9 cellular contexts compared by ENCODE assay signal in genomic region chr20:46027245-46027853, GRCh38. TPM values are rescaled to one million over a fixed set of nuclear protein-coding genes. Genes with fewer than 3 reads are reported as not detected.
DNase-seq lines count a peak whose midpoint lies in the region; ATAC-seq and TF ChIP-seq lines count a peak whose summit lies in the region.
"Had no signal": no experiment of that assay in that cellular context is flagged by ENCODE, and none has a peak within 500 bp of the region (broad histone marks: within the 10 kb centered on the region; RNA-seq: fewer than 3 reads in every experiment).

No MANE protein-coding gene starts in this region.

- H3K4me1 ChIP-seq in SJCRH30: no peaks in the 10 kb centered on the region

- H3K27ac ChIP-seq in SJCRH30: no peak overlapping the region

- ATAC-seq in GM18861 (IDR thresholded peaks at IDR 0.05; ENCODE audit: unreplicated experiment) (no peak), HG03175 (IDR thresholded peaks at IDR 0.05; ENCODE audit: unreplicated experiment) (no peak), HG03108 (IDR thresholded peaks at IDR 0.05; ENCODE audit: unreplicated experiment) (no peak)

- H3K4me3 ChIP-seq in SJCRH30 (no peak overlapping the region), fibroblast of the aortic adventitia (ENCODE audit: low read depth, low read length) (no peak overlapping the region)

- H3K27me3 ChIP-seq in SJCRH30: no peaks in the 10 kb centered on the region; the same call in 1 of the 2 replicates

- DNase-seq in A172 (ENCODE audit: low spot score) (peak; percentile 65), GM10266 (ENCODE audit: extremely low spot score) (peak; percentile 65), SJCRH30 (peak; percentile 85 to 91), fibroblast of the aortic adventitia (ENCODE audit: low read depth) (peak; percentile 72), HCEC 1CT (no peak)
- DNase-seq: activated CD8-positive, alpha-beta memory T cell treated with anti-CD3 and anti-CD28 coated beads for 24 hours had no signal

- TF ChIP-seq CTCF in GM10266 (IDR thresholded peaks at IDR 0.05; ENCODE audit: control insufficient read depth, insufficient read depth, low read depth, missing control alignments) (no peak), fibroblast of the aortic adventitia (IDR thresholded peaks at IDR 0.05; ENCODE audit: insufficient read depth, low read length) (no peak)

- no peaks in the 10 kb centered on the region for H3K9me3 ChIP-seq in SJCRH30 (replicated peaks)

- no peaks in the 10 kb centered on the region for H3K36me3 ChIP-seq in SJCRH30

RNA-seq across cellular contexts. Expression of gene SLC12A5, which starts 1.7 kb away (rescaled TPM):
- 0.90 and 3.4 TPM in 2 replicates for total RNA-seq in A172 (2014; rRNA removed; shearing (Covaris generic))
- total RNA-seq in SJCRH30 (2014; rRNA removed; shearing (Covaris generic)): 3.8 and 8.6 TPM in 2 replicates
- total RNA-seq in fibroblast of the aortic adventitia (ENCODE audit: low replicate concordance): not detected in 2 replicates

RNA-seq across cellular contexts. Expression of gene MMP9, which starts 18.6 kb away (rescaled TPM):
- 0.26 and 0.71 TPM in 2 replicates for total RNA-seq in A172 (2014; rRNA removed; shearing (Covaris generic))
- 0.06 TPM in 1 of 2 replicates, not detected in the other for total RNA-seq in SJCRH30 (2014; rRNA removed; shearing (Covaris generic))
- not detected in 2 replicates for total RNA-seq in fibroblast of the aortic adventitia (ENCODE audit: low replicate concordance)

RNA-seq across cellular contexts. Expression of gene ZNF335, which starts 55.3 kb away (rescaled TPM):
- 11.3 and 11.5 TPM in 2 replicates for total RNA-seq in A172 (2014; rRNA removed; shearing (Covaris generic))
- 12.5 and 14.2 TPM in 2 replicates for total RNA-seq in SJCRH30 (2014; rRNA removed; shearing (Covaris generic))
- 18.2 and 20.9 TPM in 2 replicates for total RNA-seq in fibroblast of the aortic adventitia (ENCODE audit: low replicate concordance)
